Comparison of ENCODE assay signal across 1 cellular context in genomic region chr11:69283446-69283845, GRCh38.
TF ChIP-seq lines count a peak whose summit lies in the region.

No MANE protein-coding gene starts in this region.

TF ChIP-seq in IMR-90, 13 proteins besides CTCF, POLR2A, EP300 and RAD21:
- TF ChIP-seq USF2 (IDR thresholded peaks at IDR 0.05; ENCODE audit: low read depth, low read length) (no peak), ELK1 (IDR thresholded peaks at IDR 0.05; ENCODE audit: borderline replicate concordance, low read depth, low read length) (no peak), CHD1 (IDR thresholded peaks at IDR 0.05; ENCODE audit: low read depth, low read length) (no peak), MAFK (IDR thresholded peaks at IDR 0.05; ENCODE audit: low read depth, low read length) (no peak), CEBPB (IDR thresholded peaks at IDR 0.05; ENCODE audit: low read depth, low read length) (no peak), RFX5 (IDR thresholded peaks at IDR 0.05; ENCODE audit: low read depth, low read length) (no peak), SMC3 (IDR thresholded peaks at IDR 0.05; ENCODE audit: low read depth, low read length) (no peak), NFE2L2 (IDR thresholded peaks at IDR 0.05; ENCODE audit: low read depth, low read length) (no peak), RCOR1 (IDR thresholded peaks at IDR 0.05; ENCODE audit: insufficient replicate concordance, low read length) (no peak), BHLHE40 (IDR thresholded peaks at IDR 0.05; ENCODE audit: low read depth, low read length) (no peak), FOS (IDR thresholded peaks at IDR 0.05; ENCODE audit: low read depth, low read length) (no peak), MXI1 (IDR thresholded peaks at IDR 0.05; ENCODE audit: borderline replicate concordance, low read depth, low read length) (no peak), MAZ (IDR thresholded peaks at IDR 0.05; ENCODE audit: borderline replicate concordance, low read depth, low read length) (no peak)
